In the genomic region with DNA sequence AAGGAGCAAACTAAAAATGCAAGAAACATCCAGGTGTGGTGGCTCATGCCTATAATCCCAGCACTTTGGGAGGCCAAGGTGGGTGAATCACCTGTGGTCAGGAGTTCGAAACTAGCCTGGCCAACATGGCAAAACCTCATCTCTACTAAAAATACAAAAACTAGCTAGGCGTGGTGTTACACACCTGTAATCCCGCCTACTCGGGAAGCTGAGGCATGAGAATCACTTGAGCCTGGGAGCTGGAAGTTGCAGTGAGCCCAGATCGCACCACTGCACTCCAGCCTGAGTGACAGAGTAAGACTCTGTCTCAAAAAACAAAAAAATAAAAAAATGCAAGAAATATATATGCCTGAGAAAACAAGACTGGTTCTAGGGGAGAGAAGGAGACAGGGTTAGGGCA, we compare ENCODE assay signal across 12 cellular contexts. TPM values are rescaled to one million over a fixed set of nuclear protein-coding genes. Genes with fewer than 3 reads are reported as not detected.
A peak's percentile ranks its signal among the peaks of the same experiment; 100 is the strongest.
DNase-seq lines count a peak whose midpoint lies in the region; ATAC-seq and TF ChIP-seq lines count a peak whose summit lies in the region.
"Not testable (repeated sequence)": the region's sequence is repeated elsewhere in the genome, so short reads cannot be mapped to it uniquely, and the experiment has no call there.
"Had no signal": no experiment of that assay in that cellular context is flagged by ENCODE, and none has a peak within 500 bp of the region (broad histone marks: within the 10 kb centered on the region; RNA-seq: fewer than 3 reads in every experiment).

No MANE protein-coding gene starts in this region.

- ATAC-seq in activated CD8-positive, alpha-beta T cell treated with anti-CD3 and anti-CD28 coated beads for 36 hours, result peak; percentile 10
- ATAC-seq in stimulated activated memory B cell treated with anti-CD40 and anti-IgM and Interleukin-4, amounts not matched to agents 10 μg/mL and 1 μg/mL and 100 μg/mL, for 72 hours, result not testable (repeated sequence)

- not testable (repeated sequence) for H3K4me3 ChIP-seq in KMS-11 (IDR thresholded peaks at IDR 0.05; ENCODE audit: insufficient read depth, low read depth, low read length); OCI-LY3 (ENCODE audit: low read length); mammary epithelial cell (replicated peaks in 1 of 3; ENCODE audit: insufficient read depth in 1 of 3, low read depth in 2 of 3, low read length in 3 of 3); neural progenitor cell

- POLR2A ChIA-PET in activated CD8-positive, alpha-beta T cell treated with anti-CD3 and anti-CD28 coated beads for 36 hours (lab: Charles Lee), result interaction anchor here (0.9 kb wide), 1 partner anchor 92 kb away, joined by 3 read pairs; no protein-coding TSS in a partner anchor

- 86% methylated on average over 5 of the region's 5 CpGs for WGBS in mammary epithelial cell (ENCODE audit: low coverage, missing lambda C conversion rate)

- not testable (repeated sequence) for H3K9me3 Mint-ChIP-seq in activated CD8-positive, alpha-beta T cell treated with anti-CD3 and anti-CD28 coated beads for 36 hours; neural progenitor cell; stimulated activated memory B cell treated with anti-CD40 and anti-IgM and Interleukin-4, amounts not matched to agents 10 μg/mL and 1 μg/mL and 100 μg/mL, for 72 hours

- not testable (repeated sequence) for DNase-seq in activated CD8-positive, alpha-beta T cell treated with anti-CD3 and anti-CD28 coated beads for 36 hours; neural progenitor cell (ENCODE audit: low spot score)
- peak; percentile 14 for DNase-seq in mammary epithelial cell

- not testable (repeated sequence) for H3K27me3 Mint-ChIP-seq in activated CD8-positive, alpha-beta T cell treated with anti-CD3 and anti-CD28 coated beads for 36 hours; neural progenitor cell (ENCODE audit: insufficient read depth, low read depth); stimulated activated memory B cell treated with anti-CD40 and anti-IgM and Interleukin-4, amounts not matched to agents 10 μg/mL and 1 μg/mL and 100 μg/mL, for 72 hours

- H3K27ac Mint-ChIP-seq in activated CD8-positive, alpha-beta T cell treated with anti-CD3 and anti-CD28 coated beads for 36 hours; neural progenitor cell: not testable (repeated sequence)
- H3K27ac Mint-ChIP-seq in stimulated activated memory B cell treated with anti-CD40 and anti-IgM and Interleukin-4, amounts not matched to agents 10 μg/mL and 1 μg/mL and 100 μg/mL, for 72 hours, result peak overlapping the region; percentile 17

- not testable (repeated sequence) for TF ChIP-seq CTCF in KMS-11 (conservative IDR thresholded peaks at IDR 0.05; ENCODE audit: low read depth, low read length); OCI-LY3 (IDR thresholded peaks at IDR 0.05; ENCODE audit: low read depth, low read length); activated CD8-positive, alpha-beta T cell treated with anti-CD3 and anti-CD28 coated beads for 36 hours (IDR thresholded peaks at IDR 0.05); mammary epithelial cell (conservative IDR thresholded peaks at IDR 0.05 in 1 of 2, IDR thresholded peaks at IDR 0.05 in 1 of 2; ENCODE audit: extremely low read depth in 1 of 2, insufficient read depth in 1 of 2, low read depth in 1 of 2, low read length in 2 of 2); neural progenitor cell (IDR thresholded peaks at IDR 0.05)

- not testable (repeated sequence) for H3K36me3 Mint-ChIP-seq in activated CD8-positive, alpha-beta T cell treated with anti-CD3 and anti-CD28 coated beads for 36 hours (ENCODE audit: low read depth); neural progenitor cell; stimulated activated memory B cell treated with anti-CD40 and anti-IgM and Interleukin-4, amounts not matched to agents 10 μg/mL and 1 μg/mL and 100 μg/mL, for 72 hours

- H2AFZ ChIP-seq in KMS-11 (ENCODE audit: low read depth), result peak overlapping the region; percentile 3; the same call in 1 of the 2 replicates
- H2AFZ ChIP-seq in OCI-LY3 (ENCODE audit: low read depth, low read length), result peak overlapping the region; percentile 75; the same call in 1 of the 2 replicates
- not testable (repeated sequence) for H2AFZ ChIP-seq in mammary epithelial cell (ENCODE audit: low read depth, low read length)
- peak overlapping the region; percentile 61 for H2AFZ ChIP-seq in neural progenitor cell (replicated peaks)

- not testable (repeated sequence) for H3K27ac ChIP-seq in KMS-11; OCI-LY3 (ENCODE audit: low read length); mammary epithelial cell (ENCODE audit: insufficient read depth, low read depth, low read length); neural progenitor cell

- in situ Hi-C loops in mammary epithelial cell (cut with MboI; ENCODE audit: low sequenced_read_pairs in 2 of 2), result not testable (repeated sequence)

- not testable (repeated sequence) for BruUV-seq in mammary epithelial cell (replicated peaks; lab: Mats Ljungman, UMichigan)

- dilution Hi-C loops in mammary epithelial cell (cut with HindIII; ENCODE audit: low sequenced_read_pairs), result not testable (repeated sequence)

- intact Hi-C loops in activated CD8-positive, alpha-beta T cell treated with anti-CD3 and anti-CD28 coated beads for 36 hours (cut with micrococcal nuclease); mammary epithelial cell (cut with micrococcal nuclease): not testable (repeated sequence)

- H3K9me3 ChIP-seq in OCI-LY3 (ENCODE audit: insufficient read depth, low read length); mammary epithelial cell (replicated peaks; ENCODE audit: insufficient read depth, low read length); neural progenitor cell (ENCODE audit: low read depth): not testable (repeated sequence)

- peak overlapping the region; percentile 1; the same call in 1 of the 2 replicates for H3K4me2 ChIP-seq in KMS-11
- H3K4me2 ChIP-seq in OCI-LY3 (ENCODE audit: low read length); mammary epithelial cell (ENCODE audit: insufficient read depth, low read depth, low read length); neural progenitor cell: not testable (repeated sequence)

- CTCF ChIA-PET in activated CD8-positive, alpha-beta T cell treated with anti-CD3 and anti-CD28 coated beads for 36 hours (lab: Charles Lee), result interaction anchor here (1.0 kb wide), 1 partner anchor 39 kb away, joined by 3 read pairs; no protein-coding TSS in a partner anchor
- CTCF ChIA-PET in mammary epithelial cell (lab: Charles Lee; ENCODE audit: low non-redundant PET), result not testable (repeated sequence)

- not testable (repeated sequence) for H3K27me3 ChIP-seq in KMS-11 (ENCODE audit: insufficient read depth, low read depth); OCI-LY3 (ENCODE audit: low read depth, low read length); mammary epithelial cell (ENCODE audit: insufficient read depth, low read length); neural progenitor cell

- H3K4me3 Mint-ChIP-seq in activated CD8-positive, alpha-beta T cell treated with anti-CD3 and anti-CD28 coated beads for 36 hours; neural progenitor cell; stimulated activated memory B cell treated with anti-CD40 and anti-IgM and Interleukin-4, amounts not matched to agents 10 μg/mL and 1 μg/mL and 100 μg/mL, for 72 hours: not testable (repeated sequence)

- H3K36me3 ChIP-seq in KMS-11 (ENCODE audit: insufficient read depth); OCI-LY3 (replicated peaks; ENCODE audit: low read depth, low read length); mammary epithelial cell (ENCODE audit: insufficient read depth, low read length); neural progenitor cell: not testable (repeated sequence)

- not testable (repeated sequence) for H4K20me1 ChIP-seq in KMS-11 (ENCODE audit: insufficient read depth); OCI-LY3 (ENCODE audit: insufficient read depth, low read length); mammary epithelial cell (ENCODE audit: insufficient read depth, low read length); neural progenitor cell (ENCODE audit: low read depth)

- H3K4me1 Mint-ChIP-seq in activated CD8-positive, alpha-beta T cell treated with anti-CD3 and anti-CD28 coated beads for 36 hours (ENCODE audit: low read depth), result peaks cover 26% of the 10 kb centered on the region
- not testable (repeated sequence) for H3K4me1 Mint-ChIP-seq in neural progenitor cell
- H3K4me1 Mint-ChIP-seq in stimulated activated memory B cell treated with anti-CD40 and anti-IgM and Interleukin-4, amounts not matched to agents 10 μg/mL and 1 μg/mL and 100 μg/mL, for 72 hours, result peaks cover 11% of the 10 kb centered on the region

- not testable (repeated sequence) for H3K79me2 ChIP-seq in KMS-11 (ENCODE audit: insufficient read depth, low read depth); OCI-LY3 (ENCODE audit: low read length); mammary epithelial cell (ENCODE audit: insufficient read depth, low read length); neural progenitor cell (ENCODE audit: low read depth)

- H3F3A ChIP-seq in neural progenitor cell (ENCODE audit: low read depth), result not testable (repeated sequence)

- H3K9ac ChIP-seq in KMS-11; OCI-LY3 (ENCODE audit: low read length); mammary epithelial cell (ENCODE audit: insufficient read depth, low read length); neural progenitor cell: not testable (repeated sequence)

- H3K4me1 ChIP-seq in KMS-11 (ENCODE audit: low read depth, poor library complexity, severe bottlenecking) (peaks cover 15% of the 10 kb centered on the region), mammary epithelial cell (ENCODE audit: insufficient read depth, low read length) (peaks cover 12% of the 10 kb centered on the region)
- not testable (repeated sequence) for H3K4me1 ChIP-seq in OCI-LY3 (ENCODE audit: low read length); neural progenitor cell

RNA-seq across cellular contexts. Expression of a gene that starts 3.8 kb away (rescaled TPM):
- not detected for total RNA-seq in activated CD8-positive, alpha-beta T cell treated with anti-CD3 and anti-CD28 coated beads for 36 hours
- total RNA-seq in mammary epithelial cell, result not detected
- not detected for polyA plus RNA-seq in mammary epithelial cell
- polyA minus RNA-seq in mammary epithelial cell, result not detected
- not detected in 2 replicates for total RNA-seq in neural progenitor cell (ENCODE audit: low replicate concordance)
- total RNA-seq: CD4-positive, alpha-beta memory T cell; Daoy; H7; HFFc6; HT1080 had no signal
- polyA plus RNA-seq: CD14-positive monocyte; CD4-positive, alpha-beta memory T cell had no signal

RNA-seq across cellular contexts. Expression of a gene that starts 6.7 kb away (rescaled TPM):
- total RNA-seq in activated CD8-positive, alpha-beta T cell treated with anti-CD3 and anti-CD28 coated beads for 36 hours, result 10 to 100 TPM; 42.3 to 43.0 TPM
- total RNA-seq in mammary epithelial cell, result 10 to 100 TPM; 25.7 to 42.7 TPM
- polyA plus RNA-seq in mammary epithelial cell, result 18.2 TPM
- 36.4 TPM for polyA minus RNA-seq in mammary epithelial cell
- total RNA-seq in neural progenitor cell (ENCODE audit: low replicate concordance), result 34.9 and 39.0 TPM in 2 replicates

RNA-seq across cellular contexts. Expression of a gene that starts 43.0 kb away (rescaled TPM):
- 10 to 100 TPM; 45.1 to 52.3 TPM for total RNA-seq in activated CD8-positive, alpha-beta T cell treated with anti-CD3 and anti-CD28 coated beads for 36 hours
- 10 to 100 TPM; 30.3 TPM for total RNA-seq in mammary epithelial cell
- 21.0 TPM for polyA plus RNA-seq in mammary epithelial cell
- polyA minus RNA-seq in mammary epithelial cell, result 48.0 TPM
- total RNA-seq in neural progenitor cell (ENCODE audit: low replicate concordance), result 63.4 and 79.5 TPM in 2 replicates
